Comparison of ENCODE assay signal across 12 cellular contexts in the genomic region with DNA sequence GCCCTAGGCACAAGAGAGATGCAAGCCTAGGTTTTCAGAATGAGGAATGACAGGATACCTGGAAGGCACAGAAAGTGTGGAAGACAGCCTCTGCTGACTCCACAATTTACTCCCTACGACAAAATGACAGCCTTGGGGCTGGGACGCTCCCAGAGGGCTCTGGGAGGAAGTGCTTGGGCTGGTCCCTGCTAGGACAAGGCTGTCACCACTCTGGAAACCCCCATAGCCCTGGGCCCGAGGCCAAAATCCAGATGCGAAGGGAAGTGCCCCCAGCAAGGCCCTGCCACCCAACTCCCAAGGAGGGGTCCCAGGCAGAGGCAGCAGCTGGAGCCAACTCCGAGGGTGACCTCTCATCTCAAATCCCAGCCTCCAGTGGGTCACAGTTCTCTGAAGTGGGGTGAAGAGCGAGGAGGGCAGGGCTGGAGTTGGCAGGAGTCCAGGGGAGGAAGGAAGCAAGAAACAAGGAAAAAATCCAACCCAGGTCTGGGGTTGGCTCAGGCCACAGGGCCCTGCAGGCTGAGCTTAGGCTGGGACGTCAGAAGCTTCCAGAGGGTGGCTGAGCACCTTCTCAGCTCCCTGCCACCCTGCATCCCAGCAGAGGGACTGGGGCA. TPM values are rescaled to one million over a fixed set of nuclear protein-coding genes. Genes with fewer than 3 reads are reported as not detected.
DNase-seq lines count a peak whose midpoint lies in the region; ATAC-seq and TF ChIP-seq lines count a peak whose summit lies in the region.
"Had no signal": no experiment of that assay in that cellular context is flagged by ENCODE, and none has a peak within 500 bp of the region (broad histone marks: within the 10 kb centered on the region; RNA-seq: fewer than 3 reads in every experiment).

No MANE protein-coding gene starts in this region.

- no peak overlapping the region for H3K4me3 Mint-ChIP-seq in endodermal cell
- H3K4me3 Mint-ChIP-seq in activated T-helper 17 cell treated with anti-CD3 and anti-CD28 coated beads, Interleukin-2, amount 50 U/mL, for 72 hours, result no peak overlapping the region

- H3K27ac Mint-ChIP-seq in endodermal cell, result no peak overlapping the region
- no peak overlapping the region for H3K27ac Mint-ChIP-seq in activated T-helper 17 cell treated with anti-CD3 and anti-CD28 coated beads, Interleukin-2, amount 50 U/mL, for 72 hours

- WGBS in endodermal cell (ENCODE audit: insufficient coverage in 1 of 2, insufficient read length in 1 of 2), 2 experiments, result 68 to 83% methylated on average over 3 to 7 of the region's 7 CpGs

- H3K27me3 ChIP-seq in endodermal cell (ENCODE audit: control insufficient read depth, insufficient read depth, low read length, poor library complexity, severe bottlenecking) (peaks cover 3% of the 10 kb centered on the region), muscle layer of colon (ENCODE audit: control insufficient read depth in 1 of 2, insufficient read depth in 2 of 2, low read length in 2 of 2) (no peaks in the 10 kb centered on the region), vagina (no peaks in the 10 kb centered on the region)
- H3K27me3 ChIP-seq: testis had no signal

- H3K9ac ChIP-seq in endodermal cell (ENCODE audit: extremely low read depth, low read length, poor library complexity, severe bottlenecking), result no peak overlapping the region
- H3K9ac ChIP-seq in muscle layer of colon (ENCODE audit: low read length), result no peak overlapping the region

- TF ChIP-seq CTCF in endodermal cell (conservative IDR thresholded peaks at IDR 0.05), result no peak
- TF ChIP-seq CTCF in vagina (IDR thresholded peaks at IDR 0.05), result no peak

- DNase-seq in Right ventricle myocardium inferior (ENCODE audit: missing footprints) (peak; percentile 83), cardiac septum (ENCODE audit: low spot score) (no peak), endodermal cell (peak; percentile 49), vagina (ENCODE audit: extremely low spot score in 2 of 2) (no peak), iPS-NIHi11 (ENCODE audit: low spot score) (no peak)
- DNase-seq: NCI-H345, testis had no signal

- H3K27ac ChIP-seq in endodermal cell (ENCODE audit: low read depth, low read length) (no peak overlapping the region), muscle layer of colon (ENCODE audit: low read depth, low read length) (peak overlapping the region; percentile 10), vagina (peak overlapping the region; percentile 2)
- H3K27ac ChIP-seq: SK-N-MC, testis had no signal

- peak; percentile 16 for ATAC-seq in Right ventricle myocardium inferior
- ATAC-seq in GM18520 (IDR thresholded peaks at IDR 0.05; ENCODE audit: unreplicated experiment), result no peak
- no peak for ATAC-seq in activated T-helper 17 cell treated with anti-CD3 and anti-CD28 coated beads, Interleukin-2, amount 50 U/mL, for 72 hours (replicated peaks)

- intact Hi-C loops in Right ventricle myocardium inferior (cut with DNase I) (no loop called here), cardiac septum (cut with DNase I) (no loop called here), vagina (cut with DNase I) (no loop called here)

- H3K4me1 Mint-ChIP-seq in endodermal cell, result peaks cover 1% of the 10 kb centered on the region
- H3K4me1 Mint-ChIP-seq in activated T-helper 17 cell treated with anti-CD3 and anti-CD28 coated beads, Interleukin-2, amount 50 U/mL, for 72 hours, result no peaks in the 10 kb centered on the region

- H3K9me3 ChIP-seq in endodermal cell (ENCODE audit: control insufficient read depth, low read length) (no peaks in the 10 kb centered on the region), muscle layer of colon (ENCODE audit: low read length) (no peaks in the 10 kb centered on the region), vagina (no peaks in the 10 kb centered on the region)
- H3K9me3 ChIP-seq: testis had no signal

- no peaks in the 10 kb centered on the region for H3K9me3 Mint-ChIP-seq in endodermal cell
- H3K9me3 Mint-ChIP-seq in activated T-helper 17 cell treated with anti-CD3 and anti-CD28 coated beads, Interleukin-2, amount 50 U/mL, for 72 hours, result no peaks in the 10 kb centered on the region

- no peak for TF ChIP-seq POLR2A in vagina (IDR thresholded peaks at IDR 0.05)

- H3K36me3 ChIP-seq in endodermal cell (ENCODE audit: control insufficient read depth, insufficient read depth, low read length) (no peaks in the 10 kb centered on the region), muscle layer of colon (ENCODE audit: insufficient read depth, low read length) (no peaks in the 10 kb centered on the region), vagina (no peaks in the 10 kb centered on the region)

- H3K4me1 ChIP-seq in endodermal cell (ENCODE audit: control insufficient read depth, insufficient read depth, low read length) (peaks cover 3% of the 10 kb centered on the region), muscle layer of colon (ENCODE audit: insufficient read depth, low read length) (peaks cover 42% of the 10 kb centered on the region), vagina (peaks cover 31% of the 10 kb centered on the region)
- H3K4me1 ChIP-seq: testis had no signal

- H3K27me3 Mint-ChIP-seq in endodermal cell (ENCODE audit: insufficient read depth), result peaks cover 31% of the 10 kb centered on the region
- H3K27me3 Mint-ChIP-seq in activated T-helper 17 cell treated with anti-CD3 and anti-CD28 coated beads, Interleukin-2, amount 50 U/mL, for 72 hours, result no peaks in the 10 kb centered on the region

- H3K36me3 Mint-ChIP-seq in endodermal cell (ENCODE audit: low read depth), result peaks cover 6% of the 10 kb centered on the region
- H3K36me3 Mint-ChIP-seq in activated T-helper 17 cell treated with anti-CD3 and anti-CD28 coated beads, Interleukin-2, amount 50 U/mL, for 72 hours (ENCODE audit: low read depth), result peaks cover 6% of the 10 kb centered on the region

- no peak overlapping the region for H3K4me3 ChIP-seq in endodermal cell (ENCODE audit: low read length)
- no peak overlapping the region for H3K4me3 ChIP-seq in muscle layer of colon (ENCODE audit: low read depth in 1 of 2, low read length in 2 of 2)
- H3K4me3 ChIP-seq in vagina, result no peak overlapping the region
- H3K4me3 ChIP-seq: SK-N-MC, testis had no signal

RNA-seq across cellular contexts. Expression of a gene that starts 6.3 kb away (rescaled TPM):
- total RNA-seq in Right ventricle myocardium inferior, result 16.7 TPM
- 3.6 TPM for total RNA-seq in cardiac septum
- 1 to 10 TPM; 5.9 to 6.9 TPM for total RNA-seq in endodermal cell
- 2.4 TPM for polyA plus RNA-seq in endodermal cell (2013, experiment 1 of 2)
- polyA plus RNA-seq in endodermal cell (2013, experiment 2 of 2), result 1.5 TPM
- 27.7 TPM for total RNA-seq in vagina
- 1 to 10 TPM in 1 of 2 donors, under 1 TPM in 1; 0.73 to 2.0 TPM for total RNA-seq in activated T-helper 17 cell treated with anti-CD3 and anti-CD28 coated beads, Interleukin-2, amount 50 U/mL, for 72 hours
- total RNA-seq: mononuclear cell had no signal

RNA-seq across cellular contexts. Expression of a gene that starts 25.3 kb away (rescaled TPM):
- 51.6 TPM for total RNA-seq in Right ventricle myocardium inferior
- total RNA-seq in cardiac septum, result 46.2 TPM
- total RNA-seq in endodermal cell, result 10 to 100 TPM; 75.8 to 80.9 TPM
- 87.4 TPM for polyA plus RNA-seq in endodermal cell (2013, experiment 1 of 2)
- polyA plus RNA-seq in endodermal cell (2013, experiment 2 of 2), result 76.9 TPM
- total RNA-seq in vagina, result 33.1 TPM
- 10 to 100 TPM; 66.0 to 89.5 TPM for total RNA-seq in activated T-helper 17 cell treated with anti-CD3 and anti-CD28 coated beads, Interleukin-2, amount 50 U/mL, for 72 hours

RNA-seq across cellular contexts. Expression of a gene that starts 46.2 kb away (rescaled TPM):
- 0.54 TPM for total RNA-seq in Right ventricle myocardium inferior
- not detected for total RNA-seq in cardiac septum
- 1 to 10 TPM in 1 of 2 donors, under 1 TPM in 1; 0.99 to 1.0 TPM for total RNA-seq in endodermal cell
- polyA plus RNA-seq in endodermal cell (2013, experiment 1 of 2), result 2.1 TPM
- 1.7 TPM for polyA plus RNA-seq in endodermal cell (2013, experiment 2 of 2)
- total RNA-seq in vagina, result not detected
- total RNA-seq in activated T-helper 17 cell treated with anti-CD3 and anti-CD28 coated beads, Interleukin-2, amount 50 U/mL, for 72 hours, result 1 to 10 TPM in 1 of 2 donors, under 1 TPM in 1; 0.95 to 1.5 TPM

RNA-seq across cellular contexts. Expression of a gene that starts 46.6 kb away (rescaled TPM):
- 2.9 TPM for total RNA-seq in Right ventricle myocardium inferior
- 3.5 TPM for total RNA-seq in cardiac septum
- 10 to 100 TPM; 42.2 to 65.0 TPM for total RNA-seq in endodermal cell
- 46.3 TPM for polyA plus RNA-seq in endodermal cell (2013, experiment 1 of 2)
- polyA plus RNA-seq in endodermal cell (2013, experiment 2 of 2), result 44.3 TPM
- 9.6 TPM for total RNA-seq in vagina
- 10 to 100 TPM; 54.6 to 64.1 TPM for total RNA-seq in activated T-helper 17 cell treated with anti-CD3 and anti-CD28 coated beads, Interleukin-2, amount 50 U/mL, for 72 hours

Comparison
In these comparisons a context has a peak if more than half of its experiments do, and no peak if none do; other contexts are left out.
1. DNase-seq: peak in Right ventricle myocardium inferior (single experiment) and endodermal cell (single experiment); none in cardiac septum (single experiment), vagina (0 of 2) and iPS-NIHi11 (single experiment).